In genomic region chr22:48974443-48975251, GRCh38 we compare ENCODE assay signal across 16 cellular contexts.
"Had no signal": no experiment of that assay in that cellular context is flagged by ENCODE, and none has a peak within 500 bp of the region (broad histone marks: within the 10 kb centered on the region; RNA-seq: fewer than 3 reads in every experiment).

No MANE protein-coding gene starts in this region.

- ATAC-seq: activated CD8-positive, alpha-beta T cell treated with anti-CD3 and anti-CD28 coated beads for 36 hours; activated T-cell treated with anti-CD3 and anti-CD28 coated beads, Interleukin-2, amount 50 U/mL, for 4 hours; sciatic nerve; stimulated activated naive B cell treated with anti-CD40 and anti-IgM and Interleukin-4, amounts not matched to agents 10 μg/mL and 1 μg/mL and 100 μg/mL, for 72 hours; T-cell had no signal

- H3K4me3 ChIP-seq: ovary had no signal

- H3K4me3 Mint-ChIP-seq: activated B cell treated with CpG ODN at 0.5 μM for 24 hours; activated CD8-positive, alpha-beta T cell treated with anti-CD3 and anti-CD28 coated beads for 36 hours; activated naive CD4-positive, alpha-beta T cell treated with anti-CD3 and anti-CD28 coated beads for 36 hours; activated T-cell treated with anti-CD3 and anti-CD28 coated beads, Interleukin-2, amount 50 U/mL, for 4 hours; brain; neural crest cell; stimulated activated naive B cell treated with anti-CD40 and anti-IgM and Interleukin-4, amounts not matched to agents 10 μg/mL and 1 μg/mL and 100 μg/mL, for 72 hours; T-cell had no signal

- DNase-seq: activated B cell treated with CpG ODN at 0.5 μM for 24 hours; activated CD4-positive, alpha-beta T cell treated with anti-CD3 and anti-CD28 coated beads for 4 hours; activated CD8-positive, alpha-beta T cell treated with anti-CD3 and anti-CD28 coated beads for 36 hours; activated naive CD4-positive, alpha-beta T cell treated with anti-CD3 and anti-CD28 coated beads for 36 hours; activated T-cell treated with anti-CD3 and anti-CD28 coated beads, Interleukin-2, amount 50 U/mL, for 4 hours; central memory CD4-positive, alpha-beta T cell; foreskin melanocyte; glutamatergic neuron; hippocampal formation; ovary; stimulated activated CD4-positive, alpha-beta T cell treated with anti-CD3 and anti-CD28 coated beads, Interleukin-4, amount 100 ng/mL, for 24 hours; stimulated activated naive B cell treated with anti-CD40 and anti-IgM and Interleukin-4, amounts not matched to agents 10 μg/mL and 1 μg/mL and 100 μg/mL, for 72 hours; T-cell had no signal

- H3K27me3 ChIP-seq: ovary had no signal

- H3K27ac Mint-ChIP-seq: activated B cell treated with CpG ODN at 0.5 μM for 24 hours; activated CD8-positive, alpha-beta T cell treated with anti-CD3 and anti-CD28 coated beads for 36 hours; activated naive CD4-positive, alpha-beta T cell treated with anti-CD3 and anti-CD28 coated beads for 36 hours; T-cell had no signal

- H3K27ac ChIP-seq: ovary had no signal

- H3K9me3 Mint-ChIP-seq: activated CD8-positive, alpha-beta T cell treated with anti-CD3 and anti-CD28 coated beads for 36 hours; activated naive CD4-positive, alpha-beta T cell treated with anti-CD3 and anti-CD28 coated beads for 36 hours; activated T-cell treated with anti-CD3 and anti-CD28 coated beads, Interleukin-2, amount 50 U/mL, for 4 hours; T-cell had no signal

- H3K36me3 Mint-ChIP-seq: brain; stimulated activated naive B cell treated with anti-CD40 and anti-IgM and Interleukin-4, amounts not matched to agents 10 μg/mL and 1 μg/mL and 100 μg/mL, for 72 hours; T-cell had no signal

- H3K36me3 ChIP-seq: ovary had no signal

- H3K9me3 ChIP-seq: ovary had no signal

- H3K4me1 Mint-ChIP-seq: activated B cell treated with CpG ODN at 0.5 μM for 24 hours, T-cell had no signal
